ENCODE assay signal across 9 cellular contexts in genomic region chr1:203794764-203795381, GRCh38. TPM values are rescaled to one million over a fixed set of nuclear protein-coding genes. Genes with fewer than 3 reads are reported as not detected.
A peak's percentile ranks its signal among the peaks of the same experiment; 100 is the strongest.
DNase-seq lines count a peak whose midpoint lies in the region; ATAC-seq and TF ChIP-seq lines count a peak whose summit lies in the region.
"Had no signal": no experiment of that assay in that cellular context is flagged by ENCODE, and none has a peak within 500 bp of the region (broad histone marks: within the 10 kb centered on the region; RNA-seq: fewer than 3 reads in every experiment).

No MANE protein-coding gene starts in this region.

- DNase-seq in A673 (ENCODE audit: low spot score) (no peak), caudate nucleus (lab: John Stamatoyannopoulos, UW) (no peak), anterior cingulate cortex (lab: John Stamatoyannopoulos, UW) (no peak), NCI-H146 treated with DMSO at 0.1 percent for 48 hours (lab: John Stamatoyannopoulos, UW; ENCODE audit: unreplicated experiment) (no peak), NCI-H1436 (lab: John Stamatoyannopoulos, UW) (no peak)

- H3K9me3 ChIP-seq in A673 (ENCODE audit: low read depth, low read length, poor library complexity, severe bottlenecking) (no peaks in the 10 kb centered on the region), muscle layer of colon (ENCODE audit: low read length) (no peaks in the 10 kb centered on the region)

- ATAC-seq in HG02798 (IDR thresholded peaks at IDR 0.05; ENCODE audit: poor library complexity, unreplicated experiment) = no peak

- H2AFZ ChIP-seq in KMS-11 (ENCODE audit: low read depth) = peak overlapping the region; percentile 84

- H3K36me3 ChIP-seq in A673 (ENCODE audit: insufficient read depth, low read length, poor library complexity, severe bottlenecking) (peaks cover 32% of the 10 kb centered on the region), KMS-11 (ENCODE audit: insufficient read depth) (peaks cover 11% of the 10 kb centered on the region; the same call in 1 of the 2 replicates), muscle layer of colon (ENCODE audit: insufficient read depth, low read length) (no peaks in the 10 kb centered on the region)

- H3K27me3 ChIP-seq in A673 (replicated peaks; ENCODE audit: insufficient read depth, low read depth, low read length, poor library complexity) (no peaks in the 10 kb centered on the region), KMS-11 (ENCODE audit: insufficient read depth, low read depth) (no peaks in the 10 kb centered on the region), muscle layer of colon (ENCODE audit: control insufficient read depth in 1 of 2, insufficient read depth in 2 of 2, low read length in 2 of 2) (no peaks in the 10 kb centered on the region)

- peaks cover 28% of the 10 kb centered on the region for H3K4me1 ChIP-seq in A673 (ENCODE audit: insufficient read depth, low read length, poor library complexity, severe bottlenecking)
- peaks cover 26% of the 10 kb centered on the region for H3K4me1 ChIP-seq in KMS-11 (ENCODE audit: low read depth, poor library complexity, severe bottlenecking)
- peaks cover 36% of the 10 kb centered on the region for H3K4me1 ChIP-seq in muscle layer of colon (ENCODE audit: insufficient read depth, low read length)

- H3K4me3 ChIP-seq in A673 (ENCODE audit: low read depth, low read length, poor library complexity, severe bottlenecking) (peak overlapping the region; percentile 69), KMS-11 (IDR thresholded peaks at IDR 0.05; ENCODE audit: insufficient read depth, low read depth, low read length) (no peak overlapping the region), muscle layer of colon (ENCODE audit: low read depth in 1 of 2, low read length in 2 of 2) (peak overlapping the region; percentile 70 to 97)

- peaks cover 40% of the 10 kb centered on the region for H3K79me2 ChIP-seq in KMS-11 (ENCODE audit: insufficient read depth, low read depth)

- peaks cover 7% of the 10 kb centered on the region; the same call in 1 of the 2 replicates for H4K20me1 ChIP-seq in KMS-11 (ENCODE audit: insufficient read depth)

- CTCF ChIA-PET in A673 (lab: Charles Lee) = no interaction called here

- H3K9ac ChIP-seq in KMS-11 = peak overlapping the region; percentile 84; the same call in 1 of the 2 replicates
- peak overlapping the region; percentile 41 for H3K9ac ChIP-seq in muscle layer of colon (ENCODE audit: low read length)

- intact Hi-C loops in A673 (cut with micrococcal nuclease; ENCODE audit: unreplicated experiment) = no loop called here

- BruUV-seq in A673 (replicated peaks; lab: Mats Ljungman, UMichigan) = TSS peak; percentile 94

- peak overlapping the region; percentile 80 for H3K4me2 ChIP-seq in KMS-11

- POLR2A ChIA-PET in A673 (lab: Charles Lee; ENCODE audit: low non-redundant PET) = interaction anchor here (0.7 kb wide), 1 partner anchor 172 kb away, joined by 13 read pairs; no protein-coding TSS in a partner anchor

- TF ChIP-seq CTCF in A673 (conservative IDR thresholded peaks at IDR 0.05; ENCODE audit: low read depth, low read length) = no peak
- no peak for TF ChIP-seq CTCF in KMS-11 (conservative IDR thresholded peaks at IDR 0.05; ENCODE audit: low read depth, low read length)

- peak overlapping the region; percentile 94 for H3K27ac ChIP-seq in A673 (ENCODE audit: low read depth, low read length, poor library complexity, severe bottlenecking)
- peak overlapping the region; percentile 80 for H3K27ac ChIP-seq in KMS-11
- peak overlapping the region; percentile 92 for H3K27ac ChIP-seq in caudate nucleus (ENCODE audit: low read depth, low read length)
- H3K27ac ChIP-seq in muscle layer of colon (ENCODE audit: low read depth, low read length) = peak overlapping the region; percentile 84

RNA-seq across cellular contexts. Expression of gene ZBED6, which starts 0.6 kb away (rescaled TPM):
- total RNA-seq in A673 (2021) = 28.5 and 29.6 TPM in 2 replicates

RNA-seq across cellular contexts. Expression of gene ZC3H11A, which starts 0.6 kb away (rescaled TPM):
- total RNA-seq in A673 (2021) = 95.3 and 103 TPM in 2 replicates

RNA-seq across cellular contexts. Expression of gene LAX1, which starts 29.9 kb away (rescaled TPM):
- total RNA-seq in A673 (2021) = 0.26 and 0.43 TPM in 2 replicates
- total RNA-seq: LHCN-M2 had no signal
